14 cellular contexts compared by ENCODE assay signal in the genomic region with DNA sequence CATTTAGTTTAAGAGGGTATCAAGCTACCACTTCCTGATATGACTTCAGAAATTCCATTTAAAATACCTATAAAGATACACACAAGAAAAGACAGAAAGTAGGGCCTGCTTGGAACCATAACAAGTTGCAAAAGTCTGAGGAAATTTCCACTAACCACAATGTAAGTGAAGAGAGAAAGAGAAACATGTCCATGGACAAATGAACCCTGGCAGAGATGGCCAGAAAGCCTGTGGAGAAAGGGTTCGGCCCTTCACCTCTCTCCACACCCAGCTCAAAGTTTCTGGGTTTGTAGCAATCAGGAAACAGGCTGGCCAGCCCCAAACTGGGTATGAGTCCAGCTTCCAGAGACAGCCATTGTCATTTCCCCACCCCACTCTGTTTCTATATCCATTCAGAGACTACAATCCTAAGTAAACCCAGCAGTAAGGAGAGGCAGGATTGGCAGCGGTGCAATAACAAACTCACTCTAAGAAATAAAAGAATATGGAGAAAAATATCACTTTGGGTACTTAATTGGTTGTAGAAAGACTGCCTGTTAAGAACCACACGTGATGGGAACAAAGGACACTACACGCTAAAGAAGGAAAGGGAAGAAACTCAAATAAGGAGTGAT.
DNase-seq lines count a peak whose midpoint lies in the region; ATAC-seq and TF ChIP-seq lines count a peak whose summit lies in the region.
"Had no signal": no experiment of that assay in that cellular context is flagged by ENCODE, and none has a peak within 500 bp of the region (broad histone marks: within the 10 kb centered on the region; RNA-seq: fewer than 3 reads in every experiment).

No MANE protein-coding gene starts in this region.

- no peak overlapping the region for H3K4me3 ChIP-seq in CD4-positive, CD25-positive, alpha-beta regulatory T cell (ENCODE audit: low read depth, low read length)
- no peak overlapping the region for H3K4me3 ChIP-seq in GM23338
- H3K4me3 ChIP-seq: psoas muscle had no signal

- ATAC-seq in CD4-positive, CD25-positive, alpha-beta regulatory T cell (ENCODE audit: low read depth in 2 of 2) = no peak
- ATAC-seq in GM23338 (no peak), memory B cell (ENCODE audit: low read depth) (no peak), HG03196 (IDR thresholded peaks at IDR 0.05; ENCODE audit: unreplicated experiment) (no peak), GM19452 (IDR thresholded peaks at IDR 0.05; ENCODE audit: unreplicated experiment) (no peak), GM18858 (IDR thresholded peaks at IDR 0.05; ENCODE audit: unreplicated experiment) (no peak)
- ATAC-seq: psoas muscle had no signal

- H3K27me3 Mint-ChIP-seq in CD4-positive, CD25-positive, alpha-beta regulatory T cell = no peaks in the 10 kb centered on the region
- H3K27me3 Mint-ChIP-seq in GM23338 (ENCODE audit: insufficient read depth, low read depth, poor library complexity) (no peaks in the 10 kb centered on the region), memory B cell (no peaks in the 10 kb centered on the region)
- no peaks in the 10 kb centered on the region for H3K27me3 Mint-ChIP-seq in activated T-helper 1 cell treated with anti-CD3 and anti-CD28 coated beads, Interleukin-12 subunit alpha, Interleukin-12 subunit beta, Interleukin-2, Interleukin-4 antibody, amounts not matched to agents 30 ng/mL and 10 ng/mL and 1 ng/mL, durations not matched to agents 14 hours and 24 hours and 36 hours (ENCODE audit: insufficient read depth)

- no peaks in the 10 kb centered on the region for H3K9me3 ChIP-seq in CD4-positive, CD25-positive, alpha-beta regulatory T cell (ENCODE audit: control insufficient read depth in 2 of 2, low read length in 2 of 2)
- H3K9me3 ChIP-seq: psoas muscle had no signal

- H3K27me3 ChIP-seq in CD4-positive, CD25-positive, alpha-beta regulatory T cell (ENCODE audit: control insufficient read depth, insufficient read depth, low read length) = no peaks in the 10 kb centered on the region
- H3K27me3 ChIP-seq in GM23338 (ENCODE audit: insufficient read depth) = no peaks in the 10 kb centered on the region

- peaks cover 77% of the 10 kb centered on the region for H3K79me2 ChIP-seq in GM23338 (replicated peaks; ENCODE audit: insufficient read depth)

- intact Hi-C loops in activated T-helper 1 cell treated with anti-CD3 and anti-CD28 coated beads, Interleukin-12 subunit alpha, Interleukin-12 subunit beta, Interleukin-2, Interleukin-4 antibody, amounts not matched to agents 30 ng/mL and 10 ng/mL and 1 ng/mL, durations not matched to agents 14 hours and 24 hours and 36 hours (cut with micrococcal nuclease) = no loop called here

- H3K4me3 Mint-ChIP-seq in CD4-positive, CD25-positive, alpha-beta regulatory T cell = peak overlapping the region in 2 of 4 donors; percentile 11 to 36
- H3K4me3 Mint-ChIP-seq in GM23338 = no peak overlapping the region
- H3K4me3 Mint-ChIP-seq in activated T-helper 1 cell treated with anti-CD3 and anti-CD28 coated beads, Interleukin-12 subunit alpha, Interleukin-12 subunit beta, Interleukin-2, Interleukin-4 antibody, amounts not matched to agents 30 ng/mL and 10 ng/mL and 1 ng/mL, durations not matched to agents 14 hours and 24 hours and 36 hours = no peak overlapping the region
- peak overlapping the region; percentile 3 for H3K4me3 Mint-ChIP-seq in memory B cell

- H3K9me2 ChIP-seq in GM23338 (ENCODE audit: insufficient read depth) = no peaks in the 10 kb centered on the region

- no peak overlapping the region for H3K27ac ChIP-seq in CD4-positive, CD25-positive, alpha-beta regulatory T cell (ENCODE audit: insufficient read depth, low read length, poor library complexity, severe bottlenecking)
- peak overlapping the region; percentile 27; the same call in 1 of the 2 replicates for H3K27ac ChIP-seq in GM23338 (ENCODE audit: low read depth)
- H3K27ac ChIP-seq in substantia nigra (ENCODE audit: low read depth, low read length, poor library complexity, severe bottlenecking) = no peak overlapping the region
- H3K27ac ChIP-seq: psoas muscle had no signal

- H2AFZ ChIP-seq in GM23338 = no peak overlapping the region

- DNase-seq in CD4-positive, CD25-positive, alpha-beta regulatory T cell = no peak
- DNase-seq in GM23338 (ENCODE audit: low spot score) (no peak), memory B cell (ENCODE audit: low spot score in 2 of 2) (no peak), substantia nigra (lab: John Stamatoyannopoulos, UW) (no peak)
- no peak for DNase-seq in activated T-helper 1 cell treated with anti-CD3 and anti-CD28 coated beads, Interleukin-12 subunit alpha, Interleukin-12 subunit beta, Interleukin-2, Interleukin-4 antibody, amounts not matched to agents 30 ng/mL and 10 ng/mL and 1 ng/mL, durations not matched to agents 14 hours and 24 hours and 36 hours (ENCODE audit: low spot score)
- DNase-seq: Karpas-422; kidney; NCI-H1930; NCI-H526 treated with DMSO at 0.1 percent for 48 hours; psoas muscle; stimulated activated CD4-positive, alpha-beta T cell treated with anti-CD3 and anti-CD28 coated beads, Interleukin-1b, Interleukin-23, amount 100 ng/mL, for 48 hours had no signal

- no peaks in the 10 kb centered on the region for H3F3A ChIP-seq in GM23338 (replicated peaks; ENCODE audit: low read depth)

- peaks cover 61% of the 10 kb centered on the region for H3K4me1 ChIP-seq in CD4-positive, CD25-positive, alpha-beta regulatory T cell (ENCODE audit: control insufficient read depth, insufficient read depth, low read length, poor library complexity, severe bottlenecking)
- peaks cover 52% of the 10 kb centered on the region for H3K4me1 ChIP-seq in GM23338 (ENCODE audit: insufficient read depth)

- no peaks in the 10 kb centered on the region for H3K36me3 ChIP-seq in CD4-positive, CD25-positive, alpha-beta regulatory T cell (ENCODE audit: control insufficient read depth, insufficient read depth, low read length)
- H3K36me3 ChIP-seq in GM23338 (ENCODE audit: insufficient read depth) = no peaks in the 10 kb centered on the region

- H3K4me1 Mint-ChIP-seq in CD4-positive, CD25-positive, alpha-beta regulatory T cell = peaks cover 34 to 75% (median 55%) of the 10 kb centered on the region in 4 donors
- H3K4me1 Mint-ChIP-seq in GM23338 (peaks cover 51% of the 10 kb centered on the region), memory B cell (peaks cover 40% of the 10 kb centered on the region)
- peaks cover 69% of the 10 kb centered on the region for H3K4me1 Mint-ChIP-seq in activated T-helper 1 cell treated with anti-CD3 and anti-CD28 coated beads, Interleukin-12 subunit alpha, Interleukin-12 subunit beta, Interleukin-2, Interleukin-4 antibody, amounts not matched to agents 30 ng/mL and 10 ng/mL and 1 ng/mL, durations not matched to agents 14 hours and 24 hours and 36 hours (ENCODE audit: low read depth)

- peak overlapping the region in 2 of 3 donors; percentile 4 to 68 for H3K27ac Mint-ChIP-seq in CD4-positive, CD25-positive, alpha-beta regulatory T cell
- no peak overlapping the region for H3K27ac Mint-ChIP-seq in GM23338
- peak overlapping the region; percentile 82 for H3K27ac Mint-ChIP-seq in activated T-helper 1 cell treated with anti-CD3 and anti-CD28 coated beads, Interleukin-12 subunit alpha, Interleukin-12 subunit beta, Interleukin-2, Interleukin-4 antibody, amounts not matched to agents 30 ng/mL and 10 ng/mL and 1 ng/mL, durations not matched to agents 14 hours and 24 hours and 36 hours
- peak overlapping the region; percentile 43 for H3K27ac Mint-ChIP-seq in memory B cell

- no peak overlapping the region for H3K4me2 ChIP-seq in GM23338

- H3K9me3 Mint-ChIP-seq in CD4-positive, CD25-positive, alpha-beta regulatory T cell = no peaks in the 10 kb centered on the region
- no peaks in the 10 kb centered on the region; the same call in 2 of the 3 replicates for H3K9me3 Mint-ChIP-seq in GM23338
- H3K9me3 Mint-ChIP-seq in activated T-helper 1 cell treated with anti-CD3 and anti-CD28 coated beads, Interleukin-12 subunit alpha, Interleukin-12 subunit beta, Interleukin-2, Interleukin-4 antibody, amounts not matched to agents 30 ng/mL and 10 ng/mL and 1 ng/mL, durations not matched to agents 14 hours and 24 hours and 36 hours = no peaks in the 10 kb centered on the region
- peaks cover 6% of the 10 kb centered on the region for H3K9me3 Mint-ChIP-seq in memory B cell

- peaks cover 20% of the 10 kb centered on the region for H3K36me3 Mint-ChIP-seq in CD4-positive, CD25-positive, alpha-beta regulatory T cell
- H3K36me3 Mint-ChIP-seq in GM23338 (ENCODE audit: low read depth) (peaks cover 31% of the 10 kb centered on the region), memory B cell (peaks cover 22% of the 10 kb centered on the region)
- peaks cover 35% of the 10 kb centered on the region for H3K36me3 Mint-ChIP-seq in activated T-helper 1 cell treated with anti-CD3 and anti-CD28 coated beads, Interleukin-12 subunit alpha, Interleukin-12 subunit beta, Interleukin-2, Interleukin-4 antibody, amounts not matched to agents 30 ng/mL and 10 ng/mL and 1 ng/mL, durations not matched to agents 14 hours and 24 hours and 36 hours (ENCODE audit: low read depth)

- no peak for TF ChIP-seq CTCF in GM23338 (conservative IDR thresholded peaks at IDR 0.05; ENCODE audit: low read depth in 2 of 2)

- H4K20me1 ChIP-seq in GM23338 (replicated peaks; ENCODE audit: insufficient read depth) = no peaks in the 10 kb centered on the region; the same call in 1 of the 2 replicates

TF ChIP-seq in GM23338, 12 proteins besides CTCF, POLR2A, EP300 and RAD21 (continues in another document):
- no peak for TF ChIP-seq ZNF114 (CRISPR knock-in tag; IDR thresholded peaks at IDR 0.05)
- TF ChIP-seq NANOG (IDR thresholded peaks at IDR 0.05; ENCODE audit: borderline replicate concordance) = no peak
